Comparison of ENCODE assay signal across 9 cellular contexts in genomic region chr7:123534383-123535260, GRCh38. TPM values are rescaled to one million over a fixed set of nuclear protein-coding genes. Genes with fewer than 3 reads are reported as not detected.
DNase-seq lines count a peak whose midpoint lies in the region; ATAC-seq and TF ChIP-seq lines count a peak whose summit lies in the region.
"Had no signal": no experiment of that assay in that cellular context is flagged by ENCODE, and none has a peak within 500 bp of the region (broad histone marks: within the 10 kb centered on the region; RNA-seq: fewer than 3 reads in every experiment).

IQUB (minus strand) TSS chr7:123534595; CDS start chr7:123512340, 22,255 bp downstream.

- TF ChIP-seq CTCF in chondrocyte (IDR thresholded peaks at IDR 0.05), result no peak

- H3K27me3 Mint-ChIP-seq in chondrocyte (ENCODE audit: low read depth), result peaks cover 4% of the 10 kb centered on the region

- H3K4me3 Mint-ChIP-seq in chondrocyte (ENCODE audit: unreplicated experiment), result peak within 1 kb of the TSS; percentile 91

- H3K4me1 Mint-ChIP-seq in chondrocyte (ENCODE audit: low read depth), result peaks cover 24% of the 10 kb centered on the region

- DNase-seq in AG20443 (ENCODE audit: low spot score) (peak; percentile 99), NCI-H460 (ENCODE audit: extremely low read depth, low read depth) (peak; percentile 99), chondrocyte (ENCODE audit: low spot score) (peak; percentile 97), kidney glomerular epithelial cell (lab: John Stamatoyannopoulos, UW) (peak; percentile 96)
- DNase-seq in activated CD4-positive, alpha-beta T cell treated with anti-CD3 and anti-CD28 coated beads for 24 hours (ENCODE audit: low read depth in 2 of 2), result peak; percentile 96 to 99
- DNase-seq in stimulated activated CD4-positive, alpha-beta T cell treated with anti-CD3 and anti-CD28 coated beads, Interleukin-15, amount 100 ng/mL, for 48 hours (ENCODE audit: low read depth in 2 of 2), result peak; percentile 94 to 97

- ATAC-seq in HG03378 (IDR thresholded peaks at IDR 0.05; ENCODE audit: unreplicated experiment), result peak; percentile 51

- H3K27ac Mint-ChIP-seq in chondrocyte (ENCODE audit: unreplicated experiment), result peak within 1 kb of the TSS; percentile 96

- peak; percentile 18 for TF ChIP-seq POLR2A in GM19099 (IDR thresholded peaks at IDR 0.05; ENCODE audit: extremely low read depth, insufficient read length, low read depth)

- no peaks in the 10 kb centered on the region for H3K36me3 Mint-ChIP-seq in chondrocyte (ENCODE audit: low read depth)

- H3K9me3 Mint-ChIP-seq in chondrocyte (ENCODE audit: low read depth), result no peaks in the 10 kb centered on the region

RNA-seq across cellular contexts. Expression of gene IQUB, which starts in this region (rescaled TPM):
- 0.30 and 0.43 TPM in 2 replicates for total RNA-seq in NCI-H460 (2014; rRNA removed; shearing (Covaris generic))
- polyA plus RNA-seq in NCI-H460 (2014; cell fraction: nucleus; rRNA removed), result 0.07 TPM in 1 of 2 replicates, not detected in the other
- 0.36 to 1.2 TPM (median 0.37 TPM) in 3 replicates for total RNA-seq in chondrocyte
- total RNA-seq: T-helper 2 cell treated with Interferon-gamma antibody and Interleukin-4, amounts not matched to agents 100 ng/mL and 5 ng/mL, for 36 hours had no signal

Comparison
In these comparisons a context has a peak if more than half of its experiments do, and no peak if none do; other contexts are left out.
1. Peak in every context shown above with its lines: DNase-seq and ATAC-seq.
2. Peak in DNase-seq in NCI-H460; RNA of the gene not detected or under 1 TPM.